Comparison of ENCODE assay signal across 8 cellular contexts in genomic region chr10:98425511-98426352, GRCh38. TPM values are rescaled to one million over a fixed set of nuclear protein-coding genes. Genes with fewer than 3 reads are reported as not detected.
DNase-seq lines count a peak whose midpoint lies in the region; ATAC-seq and TF ChIP-seq lines count a peak whose summit lies in the region.
"Had no signal": no experiment of that assay in that cellular context is flagged by ENCODE, and none has a peak within 500 bp of the region (broad histone marks: within the 10 kb centered on the region; RNA-seq: fewer than 3 reads in every experiment).

No MANE protein-coding gene starts in this region.

- peaks cover 16% of the 10 kb centered on the region for H3K36me3 Mint-ChIP-seq in activated CD8-positive, alpha-beta T cell treated with anti-CD3 and anti-CD28 coated beads, Interleukin-2, amount 10 ng/mL, durations not matched to agents 7 days and 5 days (ENCODE audit: low read depth)

- no peak overlapping the region for H2AFZ ChIP-seq in GM23248

- no peaks in the 10 kb centered on the region for H3K9me2 ChIP-seq in GM23248 (ENCODE audit: insufficient read depth)

- H3K27me3 ChIP-seq in GM23248 (replicated peaks; ENCODE audit: insufficient read depth) (no peaks in the 10 kb centered on the region), prostate gland (replicated peaks; ENCODE audit: insufficient read depth) (no peaks in the 10 kb centered on the region)

- no peaks in the 10 kb centered on the region for H3K27me3 Mint-ChIP-seq in activated CD8-positive, alpha-beta T cell treated with anti-CD3 and anti-CD28 coated beads, Interleukin-2, amount 10 ng/mL, durations not matched to agents 7 days and 5 days (ENCODE audit: low read depth)
- H3K27me3 Mint-ChIP-seq: activated naive CD8-positive, alpha-beta T cell had no signal

- DNase-seq in GM10248 (ENCODE audit: extremely low spot score) (peak; percentile 73), GM23248 (peak; percentile 55), NCI-H1694 (lab: John Stamatoyannopoulos, UW) (peak; percentile 9), fibroblast of pulmonary artery (ENCODE audit: low read depth) (peak; percentile 54), prostate gland (ENCODE audit: low spot score) (no peak), DMS79 treated with DMSO at 0.1 percent for 48 hours (lab: John Stamatoyannopoulos, UW) (no peak)
- peak; percentile 48 for DNase-seq in activated CD8-positive, alpha-beta T cell treated with anti-CD3 and anti-CD28 coated beads, Interleukin-2, amount 10 ng/mL, durations not matched to agents 7 days and 5 days

- H3K4me3 Mint-ChIP-seq in activated CD8-positive, alpha-beta T cell treated with anti-CD3 and anti-CD28 coated beads, Interleukin-2, amount 10 ng/mL, durations not matched to agents 7 days and 5 days = no peak overlapping the region
- H3K4me3 Mint-ChIP-seq: activated naive CD8-positive, alpha-beta T cell had no signal

- WGBS in GM23248 (ENCODE audit: low coverage in 1 of 2, low lambda C conversion rate in 2 of 2, missing lambda C conversion rate in 2 of 2), 2 experiments = 80 to 85% methylated on average over 19 to 21 of the region's 21 CpGs
- WGBS in prostate gland = 85% methylated on average over 21 of the region's 21 CpGs

- in situ Hi-C loops in GM23248 (cut with MboI) = no loop called here

- no peaks in the 10 kb centered on the region for H3K4me1 Mint-ChIP-seq in activated CD8-positive, alpha-beta T cell treated with anti-CD3 and anti-CD28 coated beads, Interleukin-2, amount 10 ng/mL, durations not matched to agents 7 days and 5 days (ENCODE audit: low read depth)

- H3K9me3 ChIP-seq in GM23248 (ENCODE audit: low read depth) (no peaks in the 10 kb centered on the region), prostate gland (no peaks in the 10 kb centered on the region)

- peak; percentile 59 for ATAC-seq in activated CD8-positive, alpha-beta T cell treated with anti-CD3 and anti-CD28 coated beads, Interleukin-2, amount 10 ng/mL, durations not matched to agents 7 days and 5 days

- no peaks in the 10 kb centered on the region for H3K9me3 Mint-ChIP-seq in activated CD8-positive, alpha-beta T cell treated with anti-CD3 and anti-CD28 coated beads, Interleukin-2, amount 10 ng/mL, durations not matched to agents 7 days and 5 days (ENCODE audit: insufficient read depth)

- H4K20me1 ChIP-seq in GM23248 (ENCODE audit: insufficient read depth) = no peaks in the 10 kb centered on the region

- H3K4me1 ChIP-seq in GM23248 (ENCODE audit: insufficient read depth) (no peaks in the 10 kb centered on the region), prostate gland (replicated peaks) (no peaks in the 10 kb centered on the region)

- CTCF ChIA-PET in GM10248 (lab: Yijun Ruan, JAX) = interaction anchor here (0.6 to 7.8 kb wide), 24 partner anchors 9 to 821 kb away, joined by 3 to 98 read pairs (median 4); partner anchors contain the start of gene PYROXD2
- CTCF ChIA-PET in activated CD8-positive, alpha-beta T cell treated with anti-CD3 and anti-CD28 coated beads, Interleukin-2, amount 10 ng/mL, durations not matched to agents 7 days and 5 days (lab: Charles Lee) = interaction anchor here (0.8 to 2.2 kb wide), 14 partner anchors 9 to 1095 kb away, joined by 3 to 22 read pairs (median 4); partner anchors contain the start of gene PYROXD2

- H3K27ac ChIP-seq in GM23248 (no peak overlapping the region), prostate gland (no peak overlapping the region)

- no peaks in the 10 kb centered on the region for H3F3A ChIP-seq in GM23248 (ENCODE audit: insufficient read depth)

- POLR2A ChIA-PET in GM10248 (lab: Yijun Ruan, JAX) = interaction anchor here (0.6 kb wide), 1 partner anchor 531 kb away, joined by 3 read pairs; no protein-coding TSS in a partner anchor
- POLR2A ChIA-PET in activated CD8-positive, alpha-beta T cell treated with anti-CD3 and anti-CD28 coated beads, Interleukin-2, amount 10 ng/mL, durations not matched to agents 7 days and 5 days (lab: Charles Lee) = interaction anchor here (0.9 kb wide), 1 partner anchor 10 kb away, joined by 3 read pairs; no protein-coding TSS in a partner anchor

- H3K9ac ChIP-seq in GM23248 = no peak overlapping the region

- no peaks in the 10 kb centered on the region for H3K79me2 ChIP-seq in GM23248 (ENCODE audit: insufficient read depth)

- H3K27ac Mint-ChIP-seq in activated CD8-positive, alpha-beta T cell treated with anti-CD3 and anti-CD28 coated beads, Interleukin-2, amount 10 ng/mL, durations not matched to agents 7 days and 5 days = no peak overlapping the region
- H3K27ac Mint-ChIP-seq: activated naive CD8-positive, alpha-beta T cell had no signal

- TF ChIP-seq CTCF in GM10248 (IDR thresholded peaks at IDR 0.05; ENCODE audit: control extremely low read depth, extremely low read depth, low read depth, missing control alignments) (peak; percentile 77), fibroblast of pulmonary artery (IDR thresholded peaks at IDR 0.05; ENCODE audit: low read length, missing control alignments) (peak; percentile 78), prostate gland (IDR thresholded peaks at IDR 0.05) (peak in 3 of 4 experiments; percentile 17 to 64 (median 30))

- H3K4me3 ChIP-seq in GM23248 = no peak overlapping the region
- no peak overlapping the region for H3K4me3 ChIP-seq in fibroblast of pulmonary artery (replicated peaks; ENCODE audit: low read depth, low read length)
- H3K4me3 ChIP-seq in prostate gland = no peak overlapping the region

- H3K36me3 ChIP-seq in GM23248 (ENCODE audit: low read depth) (peaks cover 3% of the 10 kb centered on the region; the same call in 1 of the 2 replicates), prostate gland (peaks cover 0 to 10% of the 10 kb centered on the region in 2 donors)

- intact Hi-C loops in prostate gland (cut with DNase I) = no loop called here

- H3K4me2 ChIP-seq in GM23248 (ENCODE audit: unreplicated experiment) = no peak overlapping the region

- TF ChIP-seq POLR2A in prostate gland (IDR thresholded peaks at IDR 0.05) = no peak

RNA-seq across cellular contexts. Expression of gene PYROXD2, which starts 10.8 kb away (rescaled TPM):
- total RNA-seq in GM23248 (2014; rRNA removed; shearing (Covaris generic)) = 13.8 and 14.0 TPM in 2 replicates
- 12.0 and 12.1 TPM in 2 replicates for polyA plus RNA-seq in GM23248 (2016; fragmentation: Nextera tagmentation; extraction: Ambion mirVana)
- total RNA-seq in activated CD8-positive, alpha-beta T cell treated with anti-CD3 and anti-CD28 coated beads, Interleukin-2, amount 10 ng/mL, durations not matched to agents 7 days and 5 days = 1 to 10 TPM; 8.3 to 9.3 TPM
- 10 to 100 TPM; 15.0 to 21.6 TPM for total RNA-seq in prostate gland

RNA-seq across cellular contexts. Expression of gene HPS1, which starts 21.0 kb away (rescaled TPM):
- 53.2 and 54.5 TPM in 2 replicates for total RNA-seq in GM23248 (2014; rRNA removed; shearing (Covaris generic))
- polyA plus RNA-seq in GM23248 (2016; fragmentation: Nextera tagmentation; extraction: Ambion mirVana) = 80.6 and 86.9 TPM in 2 replicates
- 10 to 100 TPM; 85.2 to 91.9 TPM for total RNA-seq in activated CD8-positive, alpha-beta T cell treated with anti-CD3 and anti-CD28 coated beads, Interleukin-2, amount 10 ng/mL, durations not matched to agents 7 days and 5 days
- 10 to 100 TPM; 59.9 to 93.6 TPM for total RNA-seq in prostate gland

Comparison
In these comparisons a context has a peak if more than half of its experiments do, and no peak if none do; other contexts are left out.
1. DNase-seq: peak in GM10248 (single experiment), GM23248 (single experiment), NCI-H1694 (single experiment), activated CD8-positive, alpha-beta T cell treated with anti-CD3 and anti-CD28 coated beads, Interleukin-2, amount 10 ng/mL, durations not matched to agents 7 days and 5 days (single experiment) and fibroblast of pulmonary artery (single experiment); none in prostate gland (single experiment) and DMS79 treated with DMSO at 0.1 percent for 48 hours (single experiment).
2. Peak in every context shown above with its lines, with median percentiles within 50 percentile points of each other: CTCF ChIP-seq.